ENCODE assay signal across 1 cellular context in genomic region chr17:14886200-14886739, GRCh38.
TF ChIP-seq lines count a peak whose summit lies in the region.

No MANE protein-coding gene starts in this region.

TF ChIP-seq in GM23338, 12 proteins besides CTCF, POLR2A, EP300 and RAD21 (continued from another document):
- TF ChIP-seq ZNF462 (CRISPR knock-in tag; IDR thresholded peaks at IDR 0.05) (no peak), ZNF331 (CRISPR knock-in tag; IDR thresholded peaks at IDR 0.05; ENCODE audit: low read depth) (no peak), NANOG (IDR thresholded peaks at IDR 0.05; ENCODE audit: borderline replicate concordance) (no peak), EZH2 (IDR thresholded peaks at IDR 0.05; ENCODE audit: low read depth, unreplicated experiment) (no peak), JUNB (IDR thresholded peaks at IDR 0.05; ENCODE audit: unreplicated experiment) (no peak)
